1 cellular context compared by ENCODE assay signal in genomic region chr6:139522471-139523220, GRCh38.
TF ChIP-seq lines count a peak whose summit lies in the region.

No MANE protein-coding gene starts in this region.

TF ChIP-seq in GM23338, 12 proteins besides CTCF, POLR2A, EP300 and RAD21 (continued from another document):
- TF ChIP-seq ZNF462 (CRISPR knock-in tag; IDR thresholded peaks at IDR 0.05), result no peak
- no peak for TF ChIP-seq JUNB (IDR thresholded peaks at IDR 0.05; ENCODE audit: unreplicated experiment)
- TF ChIP-seq ZNF114 (CRISPR knock-in tag; IDR thresholded peaks at IDR 0.05), result no peak
- no peak for TF ChIP-seq CREB1 (CRISPR knock-in tag; IDR thresholded peaks at IDR 0.05; ENCODE audit: low read depth)
- TF ChIP-seq STAT1 (IDR thresholded peaks at IDR 0.05; ENCODE audit: unreplicated experiment), result no peak
